21 cellular contexts compared by ENCODE assay signal in the genomic region with DNA sequence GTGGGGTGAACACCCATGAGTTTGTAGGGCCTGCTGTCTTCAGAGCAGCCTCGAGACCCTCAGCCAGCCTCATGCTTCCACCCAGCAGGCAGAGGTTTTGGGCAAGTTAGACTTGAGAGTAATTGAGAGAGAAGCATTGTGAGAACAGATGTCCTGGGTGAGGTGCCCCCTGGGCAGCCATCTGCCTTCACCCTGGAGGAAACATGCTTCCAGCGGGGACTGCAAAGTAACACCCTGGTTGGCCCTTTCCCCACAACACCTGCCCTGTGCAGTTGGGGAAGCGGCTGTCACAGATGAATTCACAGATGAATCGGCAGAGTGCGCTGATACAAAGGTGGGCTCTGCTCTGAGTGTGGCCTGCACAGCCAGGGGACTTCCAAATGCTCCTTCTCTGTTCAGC.
DNase-seq lines count a peak whose midpoint lies in the region; ATAC-seq and TF ChIP-seq lines count a peak whose summit lies in the region.
"Had no signal": no experiment of that assay in that cellular context is flagged by ENCODE, and none has a peak within 500 bp of the region (broad histone marks: within the 10 kb centered on the region; RNA-seq: fewer than 3 reads in every experiment).

No MANE protein-coding gene starts in this region.

- CTCF ChIA-PET in HEK293 (lab: Yijun Ruan, JAX), result no interaction called here

- no peaks in the 10 kb centered on the region for H3K9me3 Mint-ChIP-seq in effector memory CD8-positive, alpha-beta T cell
- no peaks in the 10 kb centered on the region for H3K9me3 Mint-ChIP-seq in stimulated activated naive B cell treated with anti-CD40 and anti-IgM and Interleukin-4, amounts not matched to agents 10 μg/mL and 1 μg/mL and 100 μg/mL, for 72 hours
- H3K9me3 Mint-ChIP-seq: IgD-negative memory B cell had no signal

- no peaks in the 10 kb centered on the region for H3K4me1 Mint-ChIP-seq in effector memory CD8-positive, alpha-beta T cell (ENCODE audit: low read depth in 2 of 2)
- peaks cover 2 to 6% of the 10 kb centered on the region in 2 donors for H3K4me1 Mint-ChIP-seq in stimulated activated naive B cell treated with anti-CD40 and anti-IgM and Interleukin-4, amounts not matched to agents 10 μg/mL and 1 μg/mL and 100 μg/mL, for 72 hours

- no peak for ATAC-seq in effector memory CD8-positive, alpha-beta T cell (replicated peaks)
- ATAC-seq in stimulated activated naive B cell treated with anti-CD40 and anti-IgM and Interleukin-4, amounts not matched to agents 10 μg/mL and 1 μg/mL and 100 μg/mL, for 72 hours (replicated peaks), result no peak
- ATAC-seq in HG02973 (IDR thresholded peaks at IDR 0.05; ENCODE audit: unreplicated experiment), result no peak
- ATAC-seq: GM12878, Right ventricle myocardium inferior had no signal

- DNase-seq in NCI-H2171 treated with DMSO at 0.1 percent for 48 hours (lab: John Stamatoyannopoulos, UW), result peak; percentile 98
- no peak for DNase-seq in effector memory CD8-positive, alpha-beta T cell
- DNase-seq in stimulated activated naive B cell treated with anti-CD40 and anti-IgM and Interleukin-4, amounts not matched to agents 10 μg/mL and 1 μg/mL and 100 μg/mL, for 72 hours, result no peak
- DNase-seq in stimulated activated CD4-positive, alpha-beta T cell treated with anti-CD3 and anti-CD28 coated beads, Interleukin-2, amount 100 ng/mL, for 24 hours, result no peak
- no peak for DNase-seq in stimulated activated CD4-positive, alpha-beta T cell treated with anti-CD3 and anti-CD28 coated beads, Interleukin-12 subunit alpha, Interleukin-12 subunit beta, amount 100 ng/mL, for 4 hours
- DNase-seq: ACHN, AML-193, DMS53, EL, Karpas-422, NCI-H1417 treated with DMSO at 0.1 percent for 48 hours, NCI-H2081 treated with DMSO at 0.1 percent for 48 hours, NCI-H2227 treated with DMSO at 0.1 percent for 48 hours, SW 1271, T-helper 2 cell had no signal

- H3K27ac ChIP-seq in HEK293 (ENCODE audit: extremely low read depth, low read depth, low read length), result no peak overlapping the region
- H3K27ac ChIP-seq: HL-60 had no signal

- peaks cover 12% of the 10 kb centered on the region for H3K36me3 Mint-ChIP-seq in effector memory CD8-positive, alpha-beta T cell (ENCODE audit: insufficient read depth)
- peaks cover 44 to 53% of the 10 kb centered on the region in 2 donors for H3K36me3 Mint-ChIP-seq in stimulated activated naive B cell treated with anti-CD40 and anti-IgM and Interleukin-4, amounts not matched to agents 10 μg/mL and 1 μg/mL and 100 μg/mL, for 72 hours

- H3K4me1 ChIP-seq in HEK293 (ENCODE audit: control insufficient read depth, insufficient read depth, low read length), result no peaks in the 10 kb centered on the region

- no peak overlapping the region for H3K4me3 ChIP-seq in HEK293 (ENCODE audit: low read depth, low read length)
- H3K4me3 ChIP-seq: GM12878 had no signal

- H3K27ac Mint-ChIP-seq in effector memory CD8-positive, alpha-beta T cell, result peak overlapping the region; percentile 41 to 46
- peak overlapping the region; percentile 33 for H3K27ac Mint-ChIP-seq in stimulated activated naive B cell treated with anti-CD40 and anti-IgM and Interleukin-4, amounts not matched to agents 10 μg/mL and 1 μg/mL and 100 μg/mL, for 72 hours
- H3K27ac Mint-ChIP-seq: IgD-negative memory B cell had no signal

- no peak for TF ChIP-seq CTCF in HEK293 (tag by site-specific recombination; IDR thresholded peaks at IDR 0.05)

- H3K9me3 ChIP-seq in HEK293 (ENCODE audit: control insufficient read depth, insufficient read depth, low read depth, low read length), result no peaks in the 10 kb centered on the region

- H3K4me3 Mint-ChIP-seq in effector memory CD8-positive, alpha-beta T cell, result no peak overlapping the region
- no peak overlapping the region for H3K4me3 Mint-ChIP-seq in stimulated activated naive B cell treated with anti-CD40 and anti-IgM and Interleukin-4, amounts not matched to agents 10 μg/mL and 1 μg/mL and 100 μg/mL, for 72 hours
- H3K4me3 Mint-ChIP-seq: IgD-negative memory B cell had no signal

- POLR2A ChIA-PET in HEK293 (lab: Yijun Ruan, JAX), result no interaction called here

- no peaks in the 10 kb centered on the region for H3K27me3 Mint-ChIP-seq in effector memory CD8-positive, alpha-beta T cell
- H3K27me3 Mint-ChIP-seq in stimulated activated naive B cell treated with anti-CD40 and anti-IgM and Interleukin-4, amounts not matched to agents 10 μg/mL and 1 μg/mL and 100 μg/mL, for 72 hours, result no peaks in the 10 kb centered on the region
- H3K27me3 Mint-ChIP-seq: IgD-negative memory B cell had no signal

- peaks cover 4 to 24% of the 10 kb centered on the region in 2 experiments; a peak in 2 of 3 replicates for H3K36me3 ChIP-seq in HEK293 (ENCODE audit: control insufficient read depth in 2 of 2, insufficient read depth in 1 of 2, low read length in 2 of 2)

TF ChIP-seq in HEK293, 187 proteins besides CTCF, POLR2A, EP300 and RAD21:
- TF ChIP-seq ZIC2 (tag by site-specific recombination; IDR thresholded peaks at IDR 0.05) (peak; percentile 28; the same call in 1 of the 2 replicates), ZNF48 (tag by site-specific recombination; IDR thresholded peaks at IDR 0.05) (no peak)
